1 cellular context compared by ENCODE assay signal in genomic region chr7:21454182-21454581, GRCh38.
TF ChIP-seq lines count a peak whose summit lies in the region.

No MANE protein-coding gene starts in this region.

TF ChIP-seq in GM23338, 12 proteins besides CTCF, POLR2A, EP300 and RAD21 (continued from another document):
- no peak for TF ChIP-seq ETS1 (IDR thresholded peaks at IDR 0.05)
